ENCODE assay signal across 22 cellular contexts in genomic region chr3:30098206-30098605, GRCh38.
DNase-seq lines count a peak whose midpoint lies in the region; ATAC-seq and TF ChIP-seq lines count a peak whose summit lies in the region.
"Had no signal": no experiment of that assay in that cellular context is flagged by ENCODE, and none has a peak within 500 bp of the region (broad histone marks: within the 10 kb centered on the region; RNA-seq: fewer than 3 reads in every experiment).

No MANE protein-coding gene starts in this region.

- H3K4me3 ChIP-seq in fibroblast of the aortic adventitia (ENCODE audit: low read depth, low read length): no peak overlapping the region
- H3K4me3 ChIP-seq: breast epithelium had no signal

- TF ChIP-seq CTCF in fibroblast of the aortic adventitia (IDR thresholded peaks at IDR 0.05; ENCODE audit: insufficient read depth, low read length): no peak

- DNase-seq in EH (ENCODE audit: low read depth): peak; percentile 9
- DNase-seq in LHCN-M2 (ENCODE audit: low read depth): peak; percentile 46
- DNase-seq in fibroblast of the aortic adventitia (ENCODE audit: low read depth): peak; percentile 27
- DNase-seq in renal cortical epithelial cell (ENCODE audit: low read depth): peak; percentile 7
- no peak for DNase-seq in NCI-H2029 treated with DMSO at 0.1 percent for 48 hours (lab: John Stamatoyannopoulos, UW)
- DNase-seq: activated CD4-positive, alpha-beta T cell treated with anti-CD3 and anti-CD28 coated beads for 1 hour; activated CD8-positive, alpha-beta T cell treated with anti-CD3 and anti-CD28 coated beads, Interleukin-2, amount 10 ng/mL, durations not matched to agents 7 days and 5 days; activated gamma-delta T cell treated with Interleukin-2 at 50 U/mL for 16 hours; cortex of kidney; head of caudate nucleus; MV-4-11; naive thymus-derived CD4-positive, alpha-beta T cell; NCI-H187; right cardiac atrium; stimulated activated CD4-positive, alpha-beta T cell treated with anti-CD3 and anti-CD28 coated beads, Interleukin-12 subunit alpha, Interleukin-12 subunit beta, amount 100 ng/mL, for 4 hours; stimulated activated CD4-positive, alpha-beta T cell treated with anti-CD3 and anti-CD28 coated beads, Interleukin-4, amount 100 ng/mL, for 24 hours; stimulated activated naive B cell treated with anti-CD40 and anti-IgM and Interleukin-4, amounts not matched to agents 10 μg/mL and 1 μg/mL and 100 μg/mL, for 72 hours; T-cell had no signal

- no peak; the same call in 2 of the 3 replicates for ATAC-seq in SK-N-SH treated with all-trans-retinoic acid at 6 μM for 48 hours
- no peak for ATAC-seq in GM21576 (IDR thresholded peaks at IDR 0.05; ENCODE audit: unreplicated experiment)
- ATAC-seq: activated CD8-positive, alpha-beta T cell treated with anti-CD3 and anti-CD28 coated beads, Interleukin-2, amount 10 ng/mL, durations not matched to agents 7 days and 5 days; left lobe of liver; naive thymus-derived CD4-positive, alpha-beta T cell; right cardiac atrium; T-cell had no signal

TF ChIP-seq in SK-N-SH treated with all-trans-retinoic acid at 6 μM for 48 hours, 23 proteins besides CTCF, POLR2A, EP300 and RAD21:
- TF ChIP-seq, protein P1, sequence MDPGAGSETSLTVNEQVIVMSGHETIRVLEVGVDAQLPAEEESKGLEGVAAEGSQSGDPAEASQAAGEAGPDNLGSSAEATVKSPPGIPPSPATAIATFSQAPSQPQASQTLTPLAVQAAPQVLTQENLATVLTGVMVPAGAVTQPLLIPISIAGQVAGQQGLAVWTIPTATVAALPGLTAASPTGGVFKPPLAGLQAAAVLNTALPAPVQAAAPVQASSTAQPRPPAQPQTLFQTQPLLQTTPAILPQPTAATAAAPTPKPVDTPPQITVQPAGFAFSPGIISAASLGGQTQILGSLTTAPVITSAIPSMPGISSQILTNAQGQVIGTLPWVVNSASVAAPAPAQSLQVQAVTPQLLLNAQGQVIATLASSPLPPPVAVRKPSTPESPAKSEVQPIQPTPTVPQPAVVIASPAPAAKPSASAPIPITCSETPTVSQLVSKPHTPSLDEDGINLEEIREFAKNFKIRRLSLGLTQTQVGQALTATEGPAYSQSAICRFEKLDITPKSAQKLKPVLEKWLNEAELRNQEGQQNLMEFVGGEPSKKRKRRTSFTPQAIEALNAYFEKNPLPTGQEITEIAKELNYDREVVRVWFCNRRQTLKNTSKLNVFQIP (CRISPR knock-in tag; IDR thresholded peaks at IDR 0.05; ENCODE audit: borderline replicate concordance, low read depth): no peak
- TF ChIP-seq ZFP3 (CRISPR knock-in tag; IDR thresholded peaks at IDR 0.05): no peak
- no peak for TF ChIP-seq ZC3H10 (CRISPR knock-in tag; IDR thresholded peaks at IDR 0.05)
- TF ChIP-seq TSHZ2 (CRISPR knock-in tag; IDR thresholded peaks at IDR 0.05): no peak
- TF ChIP-seq, protein P2, sequence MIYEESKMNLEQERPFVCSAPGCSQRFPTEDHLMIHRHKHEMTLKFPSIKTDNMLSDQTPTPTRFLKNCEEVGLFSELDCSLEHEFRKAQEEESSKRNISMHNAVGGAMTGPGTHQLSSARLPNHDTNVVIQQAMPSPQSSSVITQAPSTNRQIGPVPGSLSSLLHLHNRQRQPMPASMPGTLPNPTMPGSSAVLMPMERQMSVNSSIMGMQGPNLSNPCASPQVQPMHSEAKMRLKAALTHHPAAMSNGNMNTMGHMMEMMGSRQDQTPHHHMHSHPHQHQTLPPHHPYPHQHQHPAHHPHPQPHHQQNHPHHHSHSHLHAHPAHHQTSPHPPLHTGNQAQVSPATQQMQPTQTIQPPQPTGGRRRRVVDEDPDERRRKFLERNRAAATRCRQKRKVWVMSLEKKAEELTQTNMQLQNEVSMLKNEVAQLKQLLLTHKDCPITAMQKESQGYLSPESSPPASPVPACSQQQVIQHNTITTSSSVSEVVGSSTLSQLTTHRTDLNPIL (CRISPR knock-in tag; IDR thresholded peaks at IDR 0.05; ENCODE audit: low read depth): no peak
- TF ChIP-seq ZNF8 (CRISPR knock-in tag; IDR thresholded peaks at IDR 0.05): no peak
- TF ChIP-seq, protein P3, sequence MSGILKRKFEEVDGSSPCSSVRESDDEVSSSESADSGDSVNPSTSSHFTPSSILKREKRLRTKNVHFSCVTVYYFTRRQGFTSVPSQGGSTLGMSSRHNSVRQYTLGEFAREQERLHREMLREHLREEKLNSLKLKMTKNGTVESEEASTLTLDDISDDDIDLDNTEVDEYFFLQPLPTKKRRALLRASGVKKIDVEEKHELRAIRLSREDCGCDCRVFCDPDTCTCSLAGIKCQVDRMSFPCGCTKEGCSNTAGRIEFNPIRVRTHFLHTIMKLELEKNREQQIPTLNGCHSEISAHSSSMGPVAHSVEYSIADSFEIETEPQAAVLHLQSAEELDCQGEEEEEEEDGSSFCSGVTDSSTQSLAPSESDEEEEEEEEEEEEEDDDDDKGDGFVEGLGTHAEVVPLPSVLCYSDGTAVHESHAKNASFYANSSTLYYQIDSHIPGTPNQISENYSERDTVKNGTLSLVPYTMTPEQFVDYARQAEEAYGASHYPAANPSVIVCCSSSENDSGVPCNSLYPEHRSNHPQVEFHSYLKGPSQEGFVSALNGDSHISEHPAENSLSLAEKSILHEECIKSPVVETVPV (CRISPR knock-in tag; IDR thresholded peaks at IDR 0.05): no peak
- no peak for TF ChIP-seq ZNF565 (CRISPR knock-in tag; conservative IDR thresholded peaks at IDR 0.05; ENCODE audit: low read depth)
TF ChIP-seq in SK-N-SH treated with all-trans-retinoic acid at 6 μM for 48 hours: peak in this region for 0.
